ENCODE assay signal across 2 cellular contexts in the genomic region with DNA sequence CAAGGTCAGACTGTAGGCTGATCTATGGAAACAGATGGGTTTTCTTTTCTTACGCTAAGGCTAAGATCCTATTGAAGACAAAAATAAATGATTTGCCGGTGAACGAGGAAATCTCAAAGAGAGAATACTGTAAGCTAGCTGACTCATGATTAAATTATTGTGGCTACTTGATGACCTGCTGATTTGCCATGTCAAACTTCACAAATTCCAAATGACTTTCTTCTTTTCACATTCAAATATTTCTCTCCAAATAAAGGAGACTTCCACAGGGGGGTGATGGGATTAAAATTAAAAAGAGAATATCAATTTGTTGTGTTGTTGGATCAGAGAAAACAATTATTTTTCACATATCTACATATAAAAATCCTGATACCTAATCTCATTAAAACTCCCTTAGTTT.
TF ChIP-seq lines count a peak whose summit lies in the region.

No MANE protein-coding gene starts in this region.

TF ChIP-seq in GM23338, 12 proteins besides CTCF, POLR2A, EP300 and RAD21 (continued from another document):
- TF ChIP-seq, protein P1, sequence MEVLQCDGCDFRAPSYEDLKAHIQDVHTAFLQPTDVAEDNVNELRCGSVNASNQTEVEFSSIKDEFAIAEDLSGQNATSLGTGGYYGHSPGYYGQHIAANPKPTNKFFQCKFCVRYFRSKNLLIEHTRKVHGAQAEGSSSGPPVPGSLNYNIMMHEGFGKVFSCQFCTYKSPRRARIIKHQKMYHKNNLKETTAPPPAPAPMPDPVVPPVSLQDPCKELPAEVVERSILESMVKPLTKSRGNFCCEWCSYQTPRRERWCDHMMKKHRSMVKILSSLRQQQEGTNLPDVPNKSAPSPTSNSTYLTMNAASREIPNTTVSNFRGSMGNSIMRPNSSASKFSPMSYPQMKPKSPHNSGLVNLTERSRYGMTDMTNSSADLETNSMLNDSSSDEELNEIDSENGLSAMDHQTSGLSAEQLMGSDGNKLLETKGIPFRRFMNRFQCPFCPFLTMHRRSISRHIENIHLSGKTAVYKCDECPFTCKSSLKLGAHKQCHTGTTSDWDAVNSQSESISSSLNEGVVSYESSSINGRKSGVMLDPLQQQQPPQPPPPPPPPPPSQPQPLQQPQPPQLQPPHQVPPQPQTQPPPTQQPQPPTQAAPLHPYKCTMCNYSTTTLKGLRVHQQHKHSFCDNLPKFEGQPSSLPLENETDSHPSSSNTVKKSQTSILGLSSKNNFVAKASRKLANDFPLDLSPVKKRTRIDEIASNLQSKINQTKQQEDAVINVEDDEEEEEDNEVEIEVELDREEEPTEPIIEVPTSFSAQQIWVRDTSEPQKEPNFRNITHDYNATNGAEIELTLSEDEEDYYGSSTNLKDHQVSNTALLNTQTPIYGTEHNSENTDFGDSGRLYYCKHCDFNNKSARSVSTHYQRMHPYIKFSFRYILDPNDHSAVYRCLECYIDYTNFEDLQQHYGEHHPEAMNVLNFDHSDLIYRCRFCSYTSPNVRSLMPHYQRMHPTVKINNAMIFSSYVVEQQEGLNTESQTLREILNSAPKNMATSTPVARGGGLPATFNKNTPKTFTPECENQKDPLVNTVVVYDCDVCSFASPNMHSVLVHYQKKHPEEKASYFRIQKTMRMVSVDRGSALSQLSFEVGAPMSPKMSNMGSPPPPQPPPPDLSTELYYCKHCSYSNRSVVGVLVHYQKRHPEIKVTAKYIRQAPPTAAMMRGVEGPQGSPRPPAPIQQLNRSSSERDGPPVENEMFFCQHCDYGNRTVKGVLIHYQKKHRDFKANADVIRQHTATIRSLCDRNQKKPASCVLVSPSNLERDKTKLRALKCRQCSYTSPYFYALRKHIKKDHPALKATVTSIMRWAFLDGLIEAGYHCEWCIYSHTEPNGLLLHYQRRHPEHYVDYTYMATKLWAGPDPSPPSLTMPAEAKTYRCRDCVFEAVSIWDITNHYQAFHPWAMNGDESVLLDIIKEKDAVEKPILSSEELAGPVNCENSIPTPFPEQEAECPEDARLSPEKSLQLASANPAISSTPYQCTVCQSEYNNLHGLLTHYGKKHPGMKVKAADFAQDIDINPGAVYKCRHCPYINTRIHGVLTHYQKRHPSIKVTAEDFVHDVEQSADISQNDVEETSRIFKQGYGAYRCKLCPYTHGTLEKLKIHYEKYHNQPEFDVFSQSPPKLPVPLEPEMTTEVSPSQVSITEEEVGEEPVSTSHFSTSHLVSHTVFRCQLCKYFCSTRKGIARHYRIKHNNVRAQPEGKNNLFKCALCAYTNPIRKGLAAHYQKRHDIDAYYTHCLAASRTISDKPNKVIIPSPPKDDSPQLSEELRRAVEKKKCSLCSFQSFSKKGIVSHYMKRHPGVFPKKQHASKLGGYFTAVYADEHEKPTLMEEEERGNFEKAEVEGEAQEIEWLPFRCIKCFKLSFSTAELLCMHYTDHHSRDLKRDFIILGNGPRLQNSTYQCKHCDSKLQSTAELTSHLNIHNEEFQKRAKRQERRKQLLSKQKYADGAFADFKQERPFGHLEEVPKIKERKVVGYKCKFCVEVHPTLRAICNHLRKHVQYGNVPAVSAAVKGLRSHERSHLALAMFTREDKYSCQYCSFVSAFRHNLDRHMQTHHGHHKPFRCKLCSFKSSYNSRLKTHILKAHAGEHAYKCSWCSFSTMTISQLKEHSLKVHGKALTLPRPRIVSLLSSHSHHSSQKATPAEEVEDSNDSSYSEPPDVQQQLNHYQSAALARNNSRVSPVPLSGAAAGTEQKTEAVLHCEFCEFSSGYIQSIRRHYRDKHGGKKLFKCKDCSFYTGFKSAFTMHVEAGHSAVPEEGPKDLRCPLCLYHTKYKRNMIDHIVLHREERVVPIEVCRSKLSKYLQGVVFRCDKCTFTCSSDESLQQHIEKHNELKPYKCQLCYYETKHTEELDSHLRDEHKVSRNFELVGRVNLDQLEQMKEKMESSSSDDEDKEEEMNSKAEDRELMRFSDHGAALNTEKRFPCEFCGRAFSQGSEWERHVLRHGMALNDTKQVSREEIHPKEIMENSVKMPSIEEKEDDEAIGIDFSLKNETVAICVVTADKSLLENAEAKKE (CRISPR knock-in tag; IDR thresholded peaks at IDR 0.05): no peak
- TF ChIP-seq NANOG (IDR thresholded peaks at IDR 0.05; ENCODE audit: borderline replicate concordance) (no peak), POLR2AphosphoS5 (IDR thresholded peaks at IDR 0.05; ENCODE audit: low read depth) (no peak)
- TF ChIP-seq, protein P2, sequence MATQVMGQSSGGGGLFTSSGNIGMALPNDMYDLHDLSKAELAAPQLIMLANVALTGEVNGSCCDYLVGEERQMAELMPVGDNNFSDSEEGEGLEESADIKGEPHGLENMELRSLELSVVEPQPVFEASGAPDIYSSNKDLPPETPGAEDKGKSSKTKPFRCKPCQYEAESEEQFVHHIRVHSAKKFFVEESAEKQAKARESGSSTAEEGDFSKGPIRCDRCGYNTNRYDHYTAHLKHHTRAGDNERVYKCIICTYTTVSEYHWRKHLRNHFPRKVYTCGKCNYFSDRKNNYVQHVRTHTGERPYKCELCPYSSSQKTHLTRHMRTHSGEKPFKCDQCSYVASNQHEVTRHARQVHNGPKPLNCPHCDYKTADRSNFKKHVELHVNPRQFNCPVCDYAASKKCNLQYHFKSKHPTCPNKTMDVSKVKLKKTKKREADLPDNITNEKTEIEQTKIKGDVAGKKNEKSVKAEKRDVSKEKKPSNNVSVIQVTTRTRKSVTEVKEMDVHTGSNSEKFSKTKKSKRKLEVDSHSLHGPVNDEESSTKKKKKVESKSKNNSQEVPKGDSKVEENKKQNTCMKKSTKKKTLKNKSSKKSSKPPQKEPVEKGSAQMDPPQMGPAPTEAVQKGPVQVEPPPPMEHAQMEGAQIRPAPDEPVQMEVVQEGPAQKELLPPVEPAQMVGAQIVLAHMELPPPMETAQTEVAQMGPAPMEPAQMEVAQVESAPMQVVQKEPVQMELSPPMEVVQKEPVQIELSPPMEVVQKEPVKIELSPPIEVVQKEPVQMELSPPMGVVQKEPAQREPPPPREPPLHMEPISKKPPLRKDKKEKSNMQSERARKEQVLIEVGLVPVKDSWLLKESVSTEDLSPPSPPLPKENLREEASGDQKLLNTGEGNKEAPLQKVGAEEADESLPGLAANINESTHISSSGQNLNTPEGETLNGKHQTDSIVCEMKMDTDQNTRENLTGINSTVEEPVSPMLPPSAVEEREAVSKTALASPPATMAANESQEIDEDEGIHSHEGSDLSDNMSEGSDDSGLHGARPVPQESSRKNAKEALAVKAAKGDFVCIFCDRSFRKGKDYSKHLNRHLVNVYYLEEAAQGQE (IDR thresholded peaks at IDR 0.05; ENCODE audit: unreplicated experiment): no peak
TF ChIP-seq in GM23338: peak in this region for 0.

TF ChIP-seq in WTC11, 78 proteins besides CTCF, POLR2A, EP300 and RAD21 (continued from another document):
- TF ChIP-seq, protein P3, sequence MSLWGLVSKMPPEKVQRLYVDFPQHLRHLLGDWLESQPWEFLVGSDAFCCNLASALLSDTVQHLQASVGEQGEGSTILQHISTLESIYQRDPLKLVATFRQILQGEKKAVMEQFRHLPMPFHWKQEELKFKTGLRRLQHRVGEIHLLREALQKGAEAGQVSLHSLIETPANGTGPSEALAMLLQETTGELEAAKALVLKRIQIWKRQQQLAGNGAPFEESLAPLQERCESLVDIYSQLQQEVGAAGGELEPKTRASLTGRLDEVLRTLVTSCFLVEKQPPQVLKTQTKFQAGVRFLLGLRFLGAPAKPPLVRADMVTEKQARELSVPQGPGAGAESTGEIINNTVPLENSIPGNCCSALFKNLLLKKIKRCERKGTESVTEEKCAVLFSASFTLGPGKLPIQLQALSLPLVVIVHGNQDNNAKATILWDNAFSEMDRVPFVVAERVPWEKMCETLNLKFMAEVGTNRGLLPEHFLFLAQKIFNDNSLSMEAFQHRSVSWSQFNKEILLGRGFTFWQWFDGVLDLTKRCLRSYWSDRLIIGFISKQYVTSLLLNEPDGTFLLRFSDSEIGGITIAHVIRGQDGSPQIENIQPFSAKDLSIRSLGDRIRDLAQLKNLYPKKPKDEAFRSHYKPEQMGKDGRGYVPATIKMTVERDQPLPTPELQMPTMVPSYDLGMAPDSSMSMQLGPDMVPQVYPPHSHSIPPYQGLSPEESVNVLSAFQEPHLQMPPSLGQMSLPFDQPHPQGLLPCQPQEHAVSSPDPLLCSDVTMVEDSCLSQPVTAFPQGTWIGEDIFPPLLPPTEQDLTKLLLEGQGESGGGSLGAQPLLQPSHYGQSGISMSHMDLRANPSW (CRISPR knock-in tag; conservative IDR thresholded peaks at IDR 0.05; ENCODE audit: low read depth): no peak
- no peak for TF ChIP-seq GTF2I (CRISPR knock-in tag; conservative IDR thresholded peaks at IDR 0.05)
- TF ChIP-seq ZBTB21 (CRISPR knock-in tag; IDR thresholded peaks at IDR 0.05; ENCODE audit: borderline replicate concordance): no peak
- TF ChIP-seq, protein P4, sequence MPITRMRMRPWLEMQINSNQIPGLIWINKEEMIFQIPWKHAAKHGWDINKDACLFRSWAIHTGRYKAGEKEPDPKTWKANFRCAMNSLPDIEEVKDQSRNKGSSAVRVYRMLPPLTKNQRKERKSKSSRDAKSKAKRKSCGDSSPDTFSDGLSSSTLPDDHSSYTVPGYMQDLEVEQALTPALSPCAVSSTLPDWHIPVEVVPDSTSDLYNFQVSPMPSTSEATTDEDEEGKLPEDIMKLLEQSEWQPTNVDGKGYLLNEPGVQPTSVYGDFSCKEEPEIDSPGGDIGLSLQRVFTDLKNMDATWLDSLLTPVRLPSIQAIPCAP (CRISPR knock-in tag; IDR thresholded peaks at IDR 0.05): no peak
- TF ChIP-seq SMAD4 (CRISPR knock-in tag; IDR thresholded peaks at IDR 0.05): no peak
- TF ChIP-seq TCF7 (CRISPR knock-in tag; IDR thresholded peaks at IDR 0.05; ENCODE audit: low read depth): no peak
- TF ChIP-seq, protein P5, sequence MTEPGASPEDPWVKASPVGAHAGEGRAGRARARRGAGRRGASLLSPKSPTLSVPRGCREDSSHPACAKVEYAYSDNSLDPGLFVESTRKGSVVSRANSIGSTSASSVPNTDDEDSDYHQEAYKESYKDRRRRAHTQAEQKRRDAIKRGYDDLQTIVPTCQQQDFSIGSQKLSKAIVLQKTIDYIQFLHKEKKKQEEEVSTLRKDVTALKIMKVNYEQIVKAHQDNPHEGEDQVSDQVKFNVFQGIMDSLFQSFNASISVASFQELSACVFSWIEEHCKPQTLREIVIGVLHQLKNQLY (CRISPR knock-in tag; IDR thresholded peaks at IDR 0.05): no peak
- no peak for TF ChIP-seq CREM (CRISPR knock-in tag; IDR thresholded peaks at IDR 0.05)
- TF ChIP-seq EMX1 (CRISPR knock-in tag; IDR thresholded peaks at IDR 0.05): no peak
TF ChIP-seq in WTC11: peak in this region for 0.
